4 cellular contexts compared by ENCODE assay signal in genomic region chr2:28978001-28978400, GRCh38. TPM values are rescaled to one million over a fixed set of nuclear protein-coding genes. Genes with fewer than 3 reads are reported as not detected.
"Had no signal": no experiment of that assay in that cellular context is flagged by ENCODE, and none has a peak within 500 bp of the region (broad histone marks: within the 10 kb centered on the region; RNA-seq: fewer than 3 reads in every experiment).

No MANE protein-coding gene starts in this region.

RNA-seq across cellular contexts. Expression of gene TOGARAM2, which starts 3.1 kb away (rescaled TPM):
- total RNA-seq: activated B cell treated with CpG ODN at 0.5 μM for 24 hours, bronchial epithelial cell, endothelial cell of umbilical vein, glomerular endothelial cell had no signal
